Comparison of ENCODE assay signal across 19 cellular contexts in genomic region chr10:133532871-133533270, GRCh38. TPM values are rescaled to one million over a fixed set of nuclear protein-coding genes. Genes with fewer than 3 reads are reported as not detected.
A peak's percentile ranks its signal among the peaks of the same experiment; 100 is the strongest.
DNase-seq lines count a peak whose midpoint lies in the region; TF ChIP-seq lines count a peak whose summit lies in the region.
"Had no signal": no experiment of that assay in that cellular context is flagged by ENCODE, and none has a peak within 500 bp of the region (broad histone marks: within the 10 kb centered on the region; RNA-seq: fewer than 3 reads in every experiment).

No MANE protein-coding gene starts in this region.

- H3K4me3 ChIP-seq in testis: no peak overlapping the region
- H3K4me3 ChIP-seq: A549; BLaER1 treated with 17β-estradiol and CSF1 and Interleukin-3, amounts not matched to agents 10 nM and 100 nM; GM12878 had no signal

- no peaks in the 10 kb centered on the region for H3K36me3 ChIP-seq in testis (ENCODE audit: low read depth, missing control alignments)
- H3K36me3 ChIP-seq: BLaER1 treated with 17β-estradiol and CSF1 and Interleukin-3, amounts not matched to agents 10 nM and 100 nM had no signal

- no peaks in the 10 kb centered on the region for H3K27me3 ChIP-seq in testis

- DNase-seq in islet precursor cell: peak; percentile 29
- DNase-seq in medulla oblongata (ENCODE audit: extremely low spot score): peak; percentile 42
- DNase-seq in testis: peak; percentile 58
- no peak for DNase-seq in SKM-1 treated with dmso at 0.1 percent for 144 hours (lab: John Stamatoyannopoulos, UW; ENCODE audit: unreplicated experiment)
- no peak for DNase-seq in GM03348 (ENCODE audit: low spot score)
- DNase-seq: AML-193; Caco-2; Calu3; CD4-positive, alpha-beta T cell; CD8-positive, alpha-beta T cell; DMS79 treated with DMSO at 0.1 percent for 48 hours; GF-D8 had no signal

- 65 to 66% methylated on average over 7 of the region's 7 CpGs for WGBS in testis, 2 donors

- intact Hi-C loops in testis (cut with DNase I; ENCODE audit: low total_unique reads): no loop called here

- no peaks in the 10 kb centered on the region for H3K9me3 ChIP-seq in testis
- H3K9me3 ChIP-seq: A549, Caco-2 had no signal

- no peak for TF ChIP-seq CTCF in testis (IDR thresholded peaks at IDR 0.05)

- no peak overlapping the region for H3K27ac ChIP-seq in testis
- H3K27ac ChIP-seq: 22Rv1; A549; BLaER1 treated with 17β-estradiol and CSF1 and Interleukin-3, amounts not matched to agents 10 nM and 100 nM; C4-2B had no signal

- no peak for TF ChIP-seq POLR2A in testis (IDR thresholded peaks at IDR 0.05)

- no peaks in the 10 kb centered on the region for H3K4me1 ChIP-seq in testis
- H3K4me1 ChIP-seq: Caco-2 had no signal

RNA-seq across cellular contexts. Expression of gene CYP2E1, which starts 5.7 kb away (rescaled TPM):
- 10 to 100 TPM in 1 of 2 donors, 1 to 10 TPM in 1; 9.6 to 10.2 TPM for total RNA-seq in testis
- 9.0 TPM for polyA plus RNA-seq in testis (ENCODE audit: insufficient read depth, low read depth, low replicate concordance)
- total RNA-seq: A172, Caco-2 had no signal

RNA-seq across cellular contexts. Expression of gene SYCE1, which starts 32.5 kb away (rescaled TPM):
- 10 to 100 TPM; 43.4 to 78.2 TPM for total RNA-seq in testis
- polyA plus RNA-seq in testis (ENCODE audit: insufficient read depth, low read depth, low replicate concordance): 139 TPM
- total RNA-seq: A172, B cell, Caco-2, Calu3, GM12878 had no signal
- polyA plus RNA-seq: A549, GM12878 had no signal

Comparison
In these comparisons a context has a peak if more than half of its experiments do, and no peak if none do; other contexts are left out.
1. DNase-seq: peak in islet precursor cell (single experiment), medulla oblongata (single experiment) and testis (single experiment); none in SKM-1 treated with dmso at 0.1 percent for 144 hours (single experiment) and GM03348 (single experiment).